ENCODE assay signal across 17 cellular contexts in genomic region chr1:243562473-243562872, GRCh38.
A peak's percentile ranks its signal among the peaks of the same experiment; 100 is the strongest.
DNase-seq lines count a peak whose midpoint lies in the region; ATAC-seq and FAIRE-seq lines count a peak whose summit lies in the region.
"Had no signal": no experiment of that assay in that cellular context is flagged by ENCODE, and none has a peak within 500 bp of the region (broad histone marks: within the 10 kb centered on the region; RNA-seq: fewer than 3 reads in every experiment).

No MANE protein-coding gene starts in this region.

- FAIRE-seq in HTR-8/SVneo (lab: Jason Lieb, UNC) = peak; percentile 38

- POLR2A ChIA-PET in activated CD8-positive, alpha-beta T cell treated with anti-CD3 and anti-CD28 coated beads, Interleukin-2, amount 10 ng/mL, durations not matched to agents 7 days and 5 days (lab: Charles Lee) = no interaction called here

- ATAC-seq in activated CD8-positive, alpha-beta T cell treated with anti-CD3 and anti-CD28 coated beads, Interleukin-2, amount 10 ng/mL, durations not matched to agents 7 days and 5 days = no peak

- no peaks in the 10 kb centered on the region for H3K4me1 Mint-ChIP-seq in T-helper 2 cell treated with Interferon-gamma antibody and Interleukin-4, amounts not matched to agents 5 μg/mL and 100 μg/mL, for 36 hours (ENCODE audit: low read depth)
- H3K4me1 Mint-ChIP-seq in activated CD8-positive, alpha-beta T cell treated with anti-CD3 and anti-CD28 coated beads, Interleukin-2, amount 10 ng/mL, durations not matched to agents 7 days and 5 days (ENCODE audit: low read depth) = no peaks in the 10 kb centered on the region

- H3K9me3 Mint-ChIP-seq in T-helper 2 cell treated with Interferon-gamma antibody and Interleukin-4, amounts not matched to agents 5 μg/mL and 100 μg/mL, for 36 hours = peaks cover 7% of the 10 kb centered on the region
- H3K9me3 Mint-ChIP-seq in activated CD8-positive, alpha-beta T cell treated with anti-CD3 and anti-CD28 coated beads, Interleukin-2, amount 10 ng/mL, durations not matched to agents 7 days and 5 days (ENCODE audit: insufficient read depth) = no peaks in the 10 kb centered on the region

- H3K27me3 Mint-ChIP-seq in T-helper 2 cell treated with Interferon-gamma antibody and Interleukin-4, amounts not matched to agents 5 μg/mL and 100 μg/mL, for 36 hours (ENCODE audit: low read depth) = no peaks in the 10 kb centered on the region
- H3K27me3 Mint-ChIP-seq in activated CD8-positive, alpha-beta T cell treated with anti-CD3 and anti-CD28 coated beads, Interleukin-2, amount 10 ng/mL, durations not matched to agents 7 days and 5 days (ENCODE audit: low read depth) = no peaks in the 10 kb centered on the region
- H3K27me3 Mint-ChIP-seq: CD4-positive, alpha-beta memory T cell had no signal

- CTCF ChIA-PET in activated CD8-positive, alpha-beta T cell treated with anti-CD3 and anti-CD28 coated beads, Interleukin-2, amount 10 ng/mL, durations not matched to agents 7 days and 5 days (lab: Charles Lee) = no interaction called here

- no peak overlapping the region for H3K4me3 Mint-ChIP-seq in T-helper 2 cell treated with Interferon-gamma antibody and Interleukin-4, amounts not matched to agents 5 μg/mL and 100 μg/mL, for 36 hours
- no peak overlapping the region for H3K4me3 Mint-ChIP-seq in activated CD8-positive, alpha-beta T cell treated with anti-CD3 and anti-CD28 coated beads, Interleukin-2, amount 10 ng/mL, durations not matched to agents 7 days and 5 days
- H3K4me3 Mint-ChIP-seq: CD4-positive, alpha-beta memory T cell had no signal

- no peak overlapping the region for H3K27ac Mint-ChIP-seq in T-helper 2 cell treated with Interferon-gamma antibody and Interleukin-4, amounts not matched to agents 5 μg/mL and 100 μg/mL, for 36 hours
- no peak overlapping the region for H3K27ac Mint-ChIP-seq in activated CD8-positive, alpha-beta T cell treated with anti-CD3 and anti-CD28 coated beads, Interleukin-2, amount 10 ng/mL, durations not matched to agents 7 days and 5 days
- H3K27ac Mint-ChIP-seq: CD4-positive, alpha-beta memory T cell had no signal

- DNase-seq in CD1c-positive myeloid dendritic cell (ENCODE audit: extremely low spot score) (peak; percentile 4), HTR-8/SVneo (ENCODE audit: insufficient read length, low spot score) (no peak), amniotic epithelial cell (ENCODE audit: low read depth) (peak; percentile 12), pons (ENCODE audit: low spot score) (peak; percentile 56)
- DNase-seq in activated T-cell treated with anti-CD3 and anti-CD28 coated beads, Interleukin-2, amount 50 U/mL, for 1 hour = no peak
- DNase-seq in T-helper 2 cell treated with Interferon-gamma antibody and Interleukin-4, amounts not matched to agents 5 μg/mL and 100 μg/mL, for 36 hours (ENCODE audit: low spot score) = no peak
- DNase-seq in activated CD8-positive, alpha-beta T cell treated with anti-CD3 and anti-CD28 coated beads, Interleukin-2, amount 10 ng/mL, durations not matched to agents 7 days and 5 days = no peak
- DNase-seq: BE2C; Calu3; CD4-positive, alpha-beta memory T cell; KBM-7; NCI-H1092 treated with DMSO at 0.1 percent for 48 hours; NCI-H187; NCI-H345; NCI-H526 treated with DMSO at 0.1 percent for 48 hours; NK-92 treated with Interleukin-12 subunit alpha and Interleukin-12 subunit beta, amount 100 ng/mL, for 24 hours; OCI-M1 had no signal

- peaks cover 8% of the 10 kb centered on the region for H3K36me3 Mint-ChIP-seq in T-helper 2 cell treated with Interferon-gamma antibody and Interleukin-4, amounts not matched to agents 5 μg/mL and 100 μg/mL, for 36 hours (ENCODE audit: low read depth)
- peaks cover 12% of the 10 kb centered on the region for H3K36me3 Mint-ChIP-seq in activated CD8-positive, alpha-beta T cell treated with anti-CD3 and anti-CD28 coated beads, Interleukin-2, amount 10 ng/mL, durations not matched to agents 7 days and 5 days (ENCODE audit: low read depth)

Comparison
In these comparisons a context has a peak if more than half of its experiments do, and no peak if none do; other contexts are left out.
1. DNase-seq: peak in CD1c-positive myeloid dendritic cell (single experiment), amniotic epithelial cell (single experiment) and pons (single experiment); none in HTR-8/SVneo (single experiment), activated T-cell treated with anti-CD3 and anti-CD28 coated beads, Interleukin-2, amount 50 U/mL, for 1 hour (single experiment), T-helper 2 cell treated with Interferon-gamma antibody and Interleukin-4, amounts not matched to agents 5 μg/mL and 100 μg/mL, for 36 hours (single experiment) and activated CD8-positive, alpha-beta T cell treated with anti-CD3 and anti-CD28 coated beads, Interleukin-2, amount 10 ng/mL, durations not matched to agents 7 days and 5 days (single experiment).